In the genomic region with DNA sequence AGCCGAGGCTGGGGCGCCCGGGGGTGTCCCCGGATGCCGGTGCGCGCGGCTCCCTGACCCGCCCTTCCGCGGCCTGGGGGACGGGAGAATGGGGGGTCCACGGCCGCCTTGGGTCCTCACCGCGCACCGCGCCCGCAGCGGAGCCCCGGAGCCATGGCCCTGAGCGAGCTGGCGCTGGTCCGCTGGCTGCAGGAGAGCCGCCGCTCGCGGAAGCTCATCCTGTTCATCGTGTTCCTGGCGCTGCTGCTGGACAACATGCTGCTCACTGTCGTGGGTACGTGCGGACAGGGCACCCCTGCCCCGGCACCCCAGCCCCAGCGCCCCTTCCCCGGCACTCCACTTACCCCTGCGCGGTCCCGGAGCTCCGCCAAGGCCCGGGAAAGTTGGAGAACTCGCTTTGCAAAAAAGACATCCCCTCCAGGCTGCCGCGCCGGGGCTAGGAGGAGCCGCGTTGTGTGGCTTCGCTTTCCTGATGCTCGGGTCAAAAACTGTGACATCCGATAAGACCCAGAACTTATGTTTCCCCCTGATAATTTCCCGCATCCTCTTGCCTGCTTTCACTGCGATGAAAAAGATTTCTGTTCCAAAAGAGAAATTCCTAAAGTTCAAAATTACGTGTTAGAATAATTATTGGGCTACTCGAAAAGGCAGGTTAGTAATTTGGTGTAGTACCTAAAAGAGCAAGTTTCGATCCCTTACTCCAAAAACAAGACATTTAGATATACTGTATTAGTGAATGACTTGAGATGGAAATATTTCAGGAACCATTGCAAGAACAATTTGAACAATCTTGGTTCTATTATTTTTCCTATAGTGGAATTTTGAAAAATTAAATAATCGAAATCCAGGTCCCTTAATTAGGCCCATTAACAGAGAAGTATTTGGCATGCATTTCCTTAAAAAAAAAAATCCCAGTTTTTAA, we compare ENCODE assay signal across 8 cellular contexts. TPM values are rescaled to one million over a fixed set of nuclear protein-coding genes. Genes with fewer than 3 reads are reported as not detected.
DNase-seq lines count a peak whose midpoint lies in the region; ATAC-seq, FAIRE-seq and TF ChIP-seq lines count a peak whose summit lies in the region.

No MANE protein-coding gene starts in this region.

- FAIRE-seq in RCC 7860 (lab: Jason Lieb, UNC) = no peak

- H3K4me1 ChIP-seq in prostate gland (replicated peaks) = no peaks in the 10 kb centered on the region

- no peaks in the 10 kb centered on the region for H3K27me3 ChIP-seq in prostate gland (replicated peaks; ENCODE audit: insufficient read depth)

- H3K4me3 Mint-ChIP-seq in T-cell = peak overlapping the region; percentile 41 to 74 (median 54)

- DNase-seq in NCI-H748 (lab: John Stamatoyannopoulos, UW; ENCODE audit: unreplicated experiment) (peak; percentile 40), NCI-H748 treated with DMSO at 0.1 percent for 48 hours (lab: John Stamatoyannopoulos, UW) (no peak), T-cell (no peak), prostate gland (ENCODE audit: low spot score) (peak; percentile 21), amniotic stem cell (lab: John Stamatoyannopoulos, UW) (no peak), RCC 7860 (ENCODE audit: low spot score) (no peak), lower leg skin (ENCODE audit: low spot score in 2 of 2) (no peak)

- peak in 3 of 4 experiments; percentile 40 to 44 (median 41) for ATAC-seq in T-cell (replicated peaks in 1 of 4)

- peak overlapping the region in 1 of 2 donors; percentile 32 for H3K27ac Mint-ChIP-seq in T-cell

- no peak overlapping the region for H3K27ac ChIP-seq in prostate gland

- peaks cover 4 to 13% (median 5%) of the 10 kb centered on the region in 3 donors for H3K4me1 Mint-ChIP-seq in T-cell

- H3K36me3 ChIP-seq in prostate gland = no peaks in the 10 kb centered on the region

- H3K9me3 Mint-ChIP-seq in T-cell = peaks cover 0 to 4% (median 0%) of the 10 kb centered on the region in 3 donors

- WGBS in prostate gland = 10% methylated on average over 36 of the region's 56 CpGs
- WGBS in lower leg skin, 2 donors = 8 to 10% methylated on average over 26 to 33 of the region's 56 CpGs

- no peaks in the 10 kb centered on the region for H3K36me3 Mint-ChIP-seq in T-cell

- intact Hi-C loops in prostate gland (cut with DNase I) (no loop called here), lower leg skin (cut with DNase I; ENCODE audit: low total_unique reads) (no loop called here)

- H3K4me3 ChIP-seq in iPS-11a (ENCODE audit: low read depth, low read length) (peak overlapping the region; percentile 51), prostate gland (peak overlapping the region; percentile 20 to 40), lower leg skin (ENCODE audit: low read depth, poor library complexity, severe bottlenecking) (no peak overlapping the region)

- H3K9me3 ChIP-seq in prostate gland = no peaks in the 10 kb centered on the region

- CTCF ChIA-PET in T-cell (lab: Charles Lee) = no interaction called here

- POLR2A ChIA-PET in T-cell (lab: Charles Lee) = no interaction called here

- H3K27me3 Mint-ChIP-seq in T-cell = peaks cover 38 to 59% of the 10 kb centered on the region in 2 donors

- no peak for TF ChIP-seq POLR2A in prostate gland (IDR thresholded peaks at IDR 0.05)
- no peak for TF ChIP-seq POLR2A in lower leg skin (IDR thresholded peaks at IDR 0.05)

- no peak for TF ChIP-seq CTCF in prostate gland (IDR thresholded peaks at IDR 0.05)
- no peak for TF ChIP-seq CTCF in lower leg skin (IDR thresholded peaks at IDR 0.05)

RNA-seq across cellular contexts. Expression of gene SLC18A2, which starts 0.9 kb away (rescaled TPM):
- 1 to 10 TPM in 3 of 5 donors, under 1 TPM in 2; 0.18 to 2.9 (median 1.0) TPM for total RNA-seq in T-cell
- 1 to 10 TPM; 1.3 to 1.9 TPM for total RNA-seq in prostate gland
- total RNA-seq in lower leg skin = 1 to 10 TPM; 4.0 to 4.9 (median 4.4) TPM

RNA-seq across cellular contexts. Expression of gene KCNK18, which starts 44.5 kb away (rescaled TPM):
- total RNA-seq in T-cell (not detected), prostate gland (not detected), lower leg skin (not detected)

Comparison
In these comparisons a context has a peak if more than half of its experiments do, and no peak if none do; other contexts are left out.
1. DNase-seq: peak in NCI-H748 (single experiment) and prostate gland (single experiment); none in NCI-H748 treated with DMSO at 0.1 percent for 48 hours (single experiment), T-cell (0 of 34), amniotic stem cell (single experiment), RCC 7860 (single experiment) and lower leg skin (0 of 2).